ENCODE assay signal across 9 cellular contexts in genomic region chr1:182614796-182615451, GRCh38. TPM values are rescaled to one million over a fixed set of nuclear protein-coding genes. Genes with fewer than 3 reads are reported as not detected.
A peak's percentile ranks its signal among the peaks of the same experiment; 100 is the strongest.
DNase-seq lines count a peak whose midpoint lies in the region; ATAC-seq and FAIRE-seq lines count a peak whose summit lies in the region.
"Had no signal": no experiment of that assay in that cellular context is flagged by ENCODE, and none has a peak within 500 bp of the region (broad histone marks: within the 10 kb centered on the region; RNA-seq: fewer than 3 reads in every experiment).

No MANE protein-coding gene starts in this region.

- H3K9me3 Mint-ChIP-seq in stimulated activated naive CD8-positive, alpha-beta T cell treated with anti-CD3 and anti-CD28 coated beads, Interleukin-15, Interleukin-2, amounts not matched to agents 100 ng/mL and 50 ng/mL, for 24 hours: peaks cover 4% of the 10 kb centered on the region

- 1 to 8% methylated on average over 54 to 56 of the region's 56 CpGs for WGBS in esophagus, 2 donors

- no peaks in the 10 kb centered on the region for H3K79me2 ChIP-seq in ACC112 (ENCODE audit: control insufficient read depth, insufficient read depth, low read length, unreplicated experiment)

- FAIRE-seq in GM18507 (lab: Jason Lieb, UNC): peak; percentile 83

- DNase-seq in GM18507 (ENCODE audit: extremely low spot score, insufficient read length, low read depth) (no peak), NOMO-1 treated with dmso at 0.1 percent for 144 hours (lab: John Stamatoyannopoulos, UW; ENCODE audit: unreplicated experiment) (peak; percentile 37)
- DNase-seq in activated T-cell treated with anti-CD3 and anti-CD28 coated beads, Interleukin-2, amount 50 U/mL, for 1 hour: peak; percentile 57

- peak overlapping the region; percentile 71 for H3K4me3 ChIP-seq in ACC112 (ENCODE audit: low read depth, low read length)
- H3K4me3 ChIP-seq in esophagus (ENCODE audit: low read depth in 1 of 2, low read length in 2 of 2): peak overlapping the region; percentile 38 to 43
- H3K4me3 ChIP-seq in mucosa of rectum (ENCODE audit: low read length in 2 of 2): peak overlapping the region; percentile 60 to 75

- peaks cover 85% of the 10 kb centered on the region for H3K4me1 Mint-ChIP-seq in stimulated activated naive CD8-positive, alpha-beta T cell treated with anti-CD3 and anti-CD28 coated beads, Interleukin-15, Interleukin-2, amounts not matched to agents 100 ng/mL and 50 ng/mL, for 24 hours (ENCODE audit: low read depth)

- H3K4me1 ChIP-seq in ACC112 (ENCODE audit: control insufficient read depth, insufficient read depth, low read length, unreplicated experiment) (peaks cover 34% of the 10 kb centered on the region), esophagus (ENCODE audit: control insufficient read depth in 2 of 2, insufficient read depth in 2 of 2, low read length in 1 of 2) (peaks cover 0 to 2% of the 10 kb centered on the region in 2 donors), mucosa of rectum (ENCODE audit: control insufficient read depth in 2 of 2, insufficient read depth in 2 of 2, low read length in 2 of 2) (peaks cover 8 to 12% of the 10 kb centered on the region in 2 donors)

- no peaks in the 10 kb centered on the region; the same call in 1 of the 2 replicates for H3K27me3 ChIP-seq in ACC112 (ENCODE audit: insufficient read depth, low read length)
- no peaks in the 10 kb centered on the region for H3K27me3 ChIP-seq in esophagus (ENCODE audit: control insufficient read depth in 1 of 2, insufficient read depth in 2 of 2, low read length in 2 of 2)
- peaks cover 5 to 23% of the 10 kb centered on the region in 2 donors for H3K27me3 ChIP-seq in mucosa of rectum (ENCODE audit: control insufficient read depth in 2 of 2, insufficient read depth in 2 of 2, low read length in 2 of 2)

- H2AFZ ChIP-seq in ACC112 (ENCODE audit: low read length, unreplicated experiment): peak overlapping the region; percentile 17

- H3K36me3 Mint-ChIP-seq in stimulated activated naive CD8-positive, alpha-beta T cell treated with anti-CD3 and anti-CD28 coated beads, Interleukin-15, Interleukin-2, amounts not matched to agents 100 ng/mL and 50 ng/mL, for 24 hours (ENCODE audit: low read depth): peaks cover 8% of the 10 kb centered on the region

- peak overlapping the region; percentile 97 for H3K27ac Mint-ChIP-seq in stimulated activated naive CD8-positive, alpha-beta T cell treated with anti-CD3 and anti-CD28 coated beads, Interleukin-15, Interleukin-2, amounts not matched to agents 100 ng/mL and 50 ng/mL, for 24 hours

- H3K36me3 ChIP-seq in ACC112 (ENCODE audit: insufficient read depth, low read length) (no peaks in the 10 kb centered on the region), esophagus (ENCODE audit: control insufficient read depth in 2 of 2, insufficient read depth in 2 of 2, low read length in 1 of 2) (no peaks in the 10 kb centered on the region), mucosa of rectum (ENCODE audit: control insufficient read depth in 2 of 2, insufficient read depth in 2 of 2, low read length in 2 of 2) (no peaks in the 10 kb centered on the region)

- peak overlapping the region; percentile 83 for H3K4me3 Mint-ChIP-seq in stimulated activated naive CD8-positive, alpha-beta T cell treated with anti-CD3 and anti-CD28 coated beads, Interleukin-15, Interleukin-2, amounts not matched to agents 100 ng/mL and 50 ng/mL, for 24 hours

- ATAC-seq in HG03103 (IDR thresholded peaks at IDR 0.05; ENCODE audit: low read depth, unreplicated experiment): peak; percentile 35
- ATAC-seq: HCT116 had no signal

- H3K9ac ChIP-seq in mucosa of rectum (ENCODE audit: low read depth in 1 of 2, low read length in 2 of 2): peak overlapping the region; percentile 41 to 60

- H3K27ac ChIP-seq in ACC112 (ENCODE audit: low read depth, low read length) (peak overlapping the region; percentile 51), esophagus (ENCODE audit: low read depth in 2 of 2, low read length in 1 of 2) (peak overlapping the region; percentile 79 to 91), mucosa of rectum (ENCODE audit: low read depth in 2 of 2, low read length in 2 of 2) (peak overlapping the region; percentile 70 to 80)

- no peaks in the 10 kb centered on the region for H3K9me3 ChIP-seq in esophagus (ENCODE audit: control insufficient read depth in 2 of 2, insufficient read depth in 1 of 2, low read depth in 1 of 2, low read length in 1 of 2)
- H3K9me3 ChIP-seq in mucosa of rectum (ENCODE audit: control insufficient read depth in 2 of 2, low read length in 2 of 2): no peaks in the 10 kb centered on the region

- H3K27me3 Mint-ChIP-seq in stimulated activated naive CD8-positive, alpha-beta T cell treated with anti-CD3 and anti-CD28 coated beads, Interleukin-15, Interleukin-2, amounts not matched to agents 100 ng/mL and 50 ng/mL, for 24 hours: peaks cover 46% of the 10 kb centered on the region

RNA-seq across cellular contexts. Expression of gene RGS16, which starts 10.7 kb away (rescaled TPM):
- 1 to 10 TPM; 1.1 to 1.5 TPM for polyA plus RNA-seq in esophagus

RNA-seq across cellular contexts. Expression of gene RNASEL, which starts 25.9 kb away (rescaled TPM):
- 1 to 10 TPM; 3.8 to 5.8 TPM for polyA plus RNA-seq in esophagus
